Comparison of ENCODE assay signal across 1 cellular context in the genomic region with DNA sequence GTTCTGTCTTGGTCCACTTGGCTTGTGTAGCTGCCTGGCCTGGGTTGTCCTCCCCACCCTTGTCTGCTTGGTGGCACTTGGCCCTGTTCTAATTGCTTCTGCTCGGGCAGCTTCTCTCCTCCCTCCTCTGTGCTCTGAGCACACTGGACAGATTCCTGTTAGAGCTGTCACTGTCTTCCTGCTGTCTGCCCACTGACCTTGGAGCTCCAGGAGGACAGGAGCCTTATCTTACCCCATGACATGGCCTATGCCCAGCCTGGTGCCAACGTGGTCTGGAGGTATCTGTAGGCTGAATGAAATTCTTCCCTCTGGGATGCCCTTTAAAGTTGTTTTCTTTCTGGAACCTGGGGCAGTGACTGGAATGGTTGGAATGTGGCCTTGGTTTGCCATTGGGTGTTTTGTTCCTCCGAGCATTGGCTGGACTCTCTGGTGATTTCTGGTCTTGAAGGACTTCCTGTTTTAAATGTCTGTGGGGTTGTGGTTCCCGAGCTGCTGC.
TF ChIP-seq lines count a peak whose summit lies in the region.

No MANE protein-coding gene starts in this region.

TF ChIP-seq in IMR-90, 13 proteins besides CTCF, POLR2A, EP300 and RAD21:
- TF ChIP-seq MAFK (IDR thresholded peaks at IDR 0.05; ENCODE audit: low read depth, low read length) (no peak), RFX5 (IDR thresholded peaks at IDR 0.05; ENCODE audit: low read depth, low read length) (no peak), CHD1 (IDR thresholded peaks at IDR 0.05; ENCODE audit: low read depth, low read length) (no peak), MXI1 (IDR thresholded peaks at IDR 0.05; ENCODE audit: borderline replicate concordance, low read depth, low read length) (no peak), SMC3 (IDR thresholded peaks at IDR 0.05; ENCODE audit: low read depth, low read length) (no peak), FOS (IDR thresholded peaks at IDR 0.05; ENCODE audit: low read depth, low read length) (no peak), CEBPB (IDR thresholded peaks at IDR 0.05; ENCODE audit: low read depth, low read length) (no peak)
- TF ChIP-seq, protein P1, sequence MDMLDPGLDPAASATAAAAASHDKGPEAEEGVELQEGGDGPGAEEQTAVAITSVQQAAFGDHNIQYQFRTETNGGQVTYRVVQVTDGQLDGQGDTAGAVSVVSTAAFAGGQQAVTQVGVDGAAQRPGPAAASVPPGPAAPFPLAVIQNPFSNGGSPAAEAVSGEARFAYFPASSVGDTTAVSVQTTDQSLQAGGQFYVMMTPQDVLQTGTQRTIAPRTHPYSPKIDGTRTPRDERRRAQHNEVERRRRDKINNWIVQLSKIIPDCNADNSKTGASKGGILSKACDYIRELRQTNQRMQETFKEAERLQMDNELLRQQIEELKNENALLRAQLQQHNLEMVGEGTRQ (IDR thresholded peaks at IDR 0.05; ENCODE audit: low read depth, low read length): no peak
- TF ChIP-seq, protein P2, sequence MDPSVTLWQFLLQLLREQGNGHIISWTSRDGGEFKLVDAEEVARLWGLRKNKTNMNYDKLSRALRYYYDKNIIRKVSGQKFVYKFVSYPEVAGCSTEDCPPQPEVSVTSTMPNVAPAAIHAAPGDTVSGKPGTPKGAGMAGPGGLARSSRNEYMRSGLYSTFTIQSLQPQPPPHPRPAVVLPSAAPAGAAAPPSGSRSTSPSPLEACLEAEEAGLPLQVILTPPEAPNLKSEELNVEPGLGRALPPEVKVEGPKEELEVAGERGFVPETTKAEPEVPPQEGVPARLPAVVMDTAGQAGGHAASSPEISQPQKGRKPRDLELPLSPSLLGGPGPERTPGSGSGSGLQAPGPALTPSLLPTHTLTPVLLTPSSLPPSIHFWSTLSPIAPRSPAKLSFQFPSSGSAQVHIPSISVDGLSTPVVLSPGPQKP (IDR thresholded peaks at IDR 0.05; ENCODE audit: borderline replicate concordance, low read depth, low read length): no peak
